Comparison of ENCODE assay signal across 14 cellular contexts in genomic region chr1:9166289-9167235, GRCh38. TPM values are rescaled to one million over a fixed set of nuclear protein-coding genes. Genes with fewer than 3 reads are reported as not detected.
DNase-seq lines count a peak whose midpoint lies in the region; ATAC-seq, FAIRE-seq and TF ChIP-seq lines count a peak whose summit lies in the region.
"Had no signal": no experiment of that assay in that cellular context is flagged by ENCODE, and none has a peak within 500 bp of the region (broad histone marks: within the 10 kb centered on the region; RNA-seq: fewer than 3 reads in every experiment).

No MANE protein-coding gene starts in this region.

- ATAC-seq in HG03565 (IDR thresholded peaks at IDR 0.05; ENCODE audit: unreplicated experiment), result no peak

- BruUV-seq in Calu3 (replicated peaks; lab: Mats Ljungman, UMichigan), result no TSS peak

- H3K4me1 Mint-ChIP-seq in Calu3 (ENCODE audit: low read depth, unreplicated experiment), result peaks cover 24% of the 10 kb centered on the region

- H3K27ac ChIP-seq in suprapubic skin, result peak overlapping the region; percentile 15

- H3K27me3 Mint-ChIP-seq in Calu3 (ENCODE audit: unreplicated experiment), result no peaks in the 10 kb centered on the region

- 86% methylated on average over 27 of the region's 27 CpGs for WGBS in suprapubic skin

- H3K27me3 ChIP-seq in suprapubic skin, result no peaks in the 10 kb centered on the region

- H3K4me3 ChIP-seq in suprapubic skin, result no peak overlapping the region

- TF ChIP-seq EP300 in suprapubic skin (IDR thresholded peaks at IDR 0.05), result no peak

- no peak overlapping the region for H3K27ac Mint-ChIP-seq in Calu3 (ENCODE audit: unreplicated experiment)
- H3K27ac Mint-ChIP-seq: activated T-helper 2 cell treated with anti-CD3 and anti-CD28 coated beads, Interferon-gamma antibody, Interleukin-2, Interleukin-4, amounts not matched to agents 10 μg/mL and 5 μg/mL and 100 μg/mL, durations not matched to agents 14 hours and 24 hours and 36 hours had no signal

- DNase-seq in HS-5 (ENCODE audit: low read depth), result peak; percentile 32
- peak; percentile 61 for DNase-seq in astrocyte of the hippocampus (ENCODE audit: low read depth, low spot score)
- DNase-seq in iris pigment epithelial cell (ENCODE audit: low read depth), result peak; percentile 63
- DNase-seq in suprapubic skin (ENCODE audit: low spot score in 2 of 2), result no peak
- no peak for DNase-seq in Calu3
- no peak for DNase-seq in GM12891 (ENCODE audit: insufficient read length, low spot score)
- DNase-seq: Kasumi-1; mesendoderm; NCI-H1694; NCI-H446 treated with DMSO at 0.1 percent for 48 hours; stimulated activated naive CD4-positive, alpha-beta T cell treated with Interleukin-2 at 50 U/mL for 16 hours had no signal

- FAIRE-seq in GM12891 (lab: Jason Lieb, UNC), result no peak
- FAIRE-seq: urothelium cell line had no signal

- no peaks in the 10 kb centered on the region for H3K9me3 Mint-ChIP-seq in Calu3 (ENCODE audit: low read depth, unreplicated experiment)
- H3K9me3 Mint-ChIP-seq: activated T-helper 2 cell treated with anti-CD3 and anti-CD28 coated beads, Interferon-gamma antibody, Interleukin-2, Interleukin-4, amounts not matched to agents 10 μg/mL and 5 μg/mL and 100 μg/mL, durations not matched to agents 14 hours and 24 hours and 36 hours had no signal

- intact Hi-C loops in Calu3 (cut with micrococcal nuclease; ENCODE audit: unreplicated experiment), result no loop called here

- H3K4me1 ChIP-seq in suprapubic skin, result peaks cover 45% of the 10 kb centered on the region

- H3K4me3 Mint-ChIP-seq in Calu3 (ENCODE audit: low read depth, unreplicated experiment), result no peak overlapping the region

- TF ChIP-seq CTCF in suprapubic skin (IDR thresholded peaks at IDR 0.05), result no peak
- TF ChIP-seq CTCF in Calu3 (IDR thresholded peaks at IDR 0.05; ENCODE audit: unreplicated experiment), result no peak

- H3K36me3 Mint-ChIP-seq in Calu3 (ENCODE audit: insufficient read depth, unreplicated experiment), result peaks cover 13% of the 10 kb centered on the region

- CTCF ChIA-PET in Calu3 (lab: Charles Lee), result interaction anchor here (0.7 to 1.1 kb wide), 2 partner anchors 17 to 19 kb away, joined by 4 to 6 read pairs; no protein-coding TSS in a partner anchor

- no peak for TF ChIP-seq POLR2A in suprapubic skin (IDR thresholded peaks at IDR 0.05)
- TF ChIP-seq POLR2A in GM12891 (IDR thresholded peaks at IDR 0.05; ENCODE audit: low read depth, low read length), result no peak

- no peaks in the 10 kb centered on the region for H3K36me3 ChIP-seq in suprapubic skin

- H3K9me3 ChIP-seq in suprapubic skin, result no peaks in the 10 kb centered on the region

TF ChIP-seq in GM12891, 5 proteins besides CTCF, POLR2A, EP300 and RAD21:
- TF ChIP-seq TAF1 (IDR thresholded peaks at IDR 0.05; ENCODE audit: low read depth, low read length), result no peak
- TF ChIP-seq POU2F2 (IDR thresholded peaks at IDR 0.05; ENCODE audit: low read depth, low read length), result no peak
- TF ChIP-seq POLR2AphosphoS5 (IDR thresholded peaks at IDR 0.05; ENCODE audit: low read depth, low read length), result no peak
- TF ChIP-seq SPI1 (IDR thresholded peaks at IDR 0.05; ENCODE audit: low read depth, low read length), result no peak
- TF ChIP-seq PAX5 (IDR thresholded peaks at IDR 0.05; ENCODE audit: insufficient read depth, low read length, severe bottlenecking), result no peak

RNA-seq across cellular contexts. Expression of gene GPR157, which starts 37.7 kb away (rescaled TPM):
- total RNA-seq in suprapubic skin (10 to 100 TPM; 38.9 to 62.8 (median 44.2) TPM), Calu3 (2022) (5.4 and 12.5 TPM in 2 replicates)
- 6.8 TPM for polyA plus RNA-seq in GM12891 (2012; ENCODE audit: low read depth, missing spikeins)

Comparison
In these comparisons a context has a peak if more than half of its experiments do, and no peak if none do; other contexts are left out.
1. DNase-seq: peak in HS-5 (single experiment), astrocyte of the hippocampus (single experiment) and iris pigment epithelial cell (single experiment); none in suprapubic skin (0 of 2), Calu3 (single experiment) and GM12891 (single experiment).